14 cellular contexts compared by ENCODE assay signal in the genomic region with DNA sequence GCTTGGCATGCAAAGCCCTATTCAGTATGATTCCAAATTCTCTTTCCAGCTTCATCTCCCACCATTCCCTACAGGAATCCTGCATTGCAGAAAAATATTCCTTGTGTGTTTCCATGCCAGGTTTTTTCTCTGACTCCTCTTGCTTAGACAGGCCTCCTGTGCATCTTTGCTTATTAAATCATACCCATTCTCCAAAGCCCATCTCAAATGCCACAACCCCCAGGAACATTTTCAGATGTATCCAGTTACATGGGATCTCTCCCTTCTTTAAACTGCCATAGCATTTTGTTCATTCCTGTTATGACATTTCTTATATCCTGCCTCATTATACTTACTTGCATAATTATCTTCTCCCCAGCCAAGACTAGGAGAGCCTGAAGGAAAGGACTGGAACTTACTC.
DNase-seq lines count a peak whose midpoint lies in the region; ATAC-seq and TF ChIP-seq lines count a peak whose summit lies in the region.
"Had no signal": no experiment of that assay in that cellular context is flagged by ENCODE, and none has a peak within 500 bp of the region (broad histone marks: within the 10 kb centered on the region; RNA-seq: fewer than 3 reads in every experiment).

No MANE protein-coding gene starts in this region.

- H3K9me2 ChIP-seq in GM23338 (ENCODE audit: insufficient read depth): no peaks in the 10 kb centered on the region

- CTCF ChIA-PET in MCF 10A (lab: Yijun Ruan, JAX): no interaction called here

- TF ChIP-seq CTCF in MCF 10A (IDR thresholded peaks at IDR 0.05; ENCODE audit: unreplicated experiment) (no peak), breast epithelium (IDR thresholded peaks at IDR 0.05) (no peak), GM23338 (conservative IDR thresholded peaks at IDR 0.05; ENCODE audit: low read depth in 2 of 2) (no peak)

- POLR2A ChIA-PET in MCF 10A (lab: Yijun Ruan, JAX): interaction anchor here (1.0 kb wide), 1 partner anchor 10 kb away, joined by 3 read pairs; no protein-coding TSS in a partner anchor

- H3K36me3 Mint-ChIP-seq in MCF 10A (ENCODE audit: insufficient read depth, unreplicated experiment) (no peaks in the 10 kb centered on the region), GM23338 (ENCODE audit: low read depth) (no peaks in the 10 kb centered on the region)
- no peaks in the 10 kb centered on the region for H3K36me3 Mint-ChIP-seq in stimulated activated memory B cell treated with anti-CD40 and anti-IgM and Interleukin-4, amounts not matched to agents 10 μg/mL and 1 μg/mL and 100 μg/mL, for 72 hours
- H3K36me3 Mint-ChIP-seq: CD14-positive monocyte; CD8-positive, alpha-beta T cell had no signal

- no peak overlapping the region for H3K9ac ChIP-seq in SK-N-MC (ENCODE audit: insufficient read length)

- no peaks in the 10 kb centered on the region for H3K9me3 ChIP-seq in breast epithelium
- no peaks in the 10 kb centered on the region for H3K9me3 ChIP-seq in SK-N-MC (ENCODE audit: low read depth, low read length)

- H2AFZ ChIP-seq in GM23338: no peak overlapping the region

- BruUV-seq in MCF 10A (replicated peaks; lab: Mats Ljungman, UMichigan): no TSS peak

- no peaks in the 10 kb centered on the region for H3K27me3 ChIP-seq in breast epithelium
- H3K27me3 ChIP-seq in GM23338 (ENCODE audit: insufficient read depth): no peaks in the 10 kb centered on the region

- no peak overlapping the region for H3K27ac ChIP-seq in breast epithelium
- H3K27ac ChIP-seq in GM23338 (ENCODE audit: low read depth): no peak overlapping the region
- H3K27ac ChIP-seq in SK-N-MC: peak overlapping the region; percentile 55

- H3K9me3 Mint-ChIP-seq in MCF 10A (ENCODE audit: unreplicated experiment) (no peaks in the 10 kb centered on the region), GM23338 (no peaks in the 10 kb centered on the region)
- H3K9me3 Mint-ChIP-seq in stimulated activated memory B cell treated with anti-CD40 and anti-IgM and Interleukin-4, amounts not matched to agents 10 μg/mL and 1 μg/mL and 100 μg/mL, for 72 hours: no peaks in the 10 kb centered on the region
- H3K9me3 Mint-ChIP-seq: CD8-positive, alpha-beta T cell had no signal

- H4K20me1 ChIP-seq in GM23338 (replicated peaks; ENCODE audit: insufficient read depth): no peaks in the 10 kb centered on the region

- DNase-seq in MCF 10A (ENCODE audit: unreplicated experiment) (peak; percentile 49), breast epithelium (ENCODE audit: low spot score in 2 of 2) (no peak), GM23338 (ENCODE audit: low spot score) (no peak), SK-N-MC (ENCODE audit: low read depth, low spot score) (peak; percentile 28)
- DNase-seq: CD8-positive, alpha-beta T cell; COR-L47; DMS153; DMS79 treated with DMSO at 0.1 percent for 48 hours; GDM1; H7 had no signal

- H3K4me1 ChIP-seq in breast epithelium (no peaks in the 10 kb centered on the region), GM23338 (ENCODE audit: insufficient read depth) (no peaks in the 10 kb centered on the region)

- no peaks in the 10 kb centered on the region for H3F3A ChIP-seq in GM23338 (replicated peaks; ENCODE audit: low read depth)

- H3K4me3 ChIP-seq in breast epithelium (no peak overlapping the region), GM23338 (no peak overlapping the region), SK-N-MC (no peak overlapping the region)

- H3K27me3 Mint-ChIP-seq in MCF 10A (ENCODE audit: insufficient read depth, unreplicated experiment) (no peaks in the 10 kb centered on the region), GM23338 (ENCODE audit: insufficient read depth, low read depth, poor library complexity) (no peaks in the 10 kb centered on the region)
- no peaks in the 10 kb centered on the region for H3K27me3 Mint-ChIP-seq in stimulated activated memory B cell treated with anti-CD40 and anti-IgM and Interleukin-4, amounts not matched to agents 10 μg/mL and 1 μg/mL and 100 μg/mL, for 72 hours

- intact Hi-C loops in MCF 10A (cut with micrococcal nuclease): no loop called here
- intact Hi-C loops in breast epithelium (cut with DNase I; ENCODE audit: low total_unique reads): no loop called here

- no peak overlapping the region for H3K4me2 ChIP-seq in GM23338

- ATAC-seq in GM23338 (no peak), GM19324 (IDR thresholded peaks at IDR 0.05; ENCODE audit: low FRiP score, unreplicated experiment) (no peak), HG02852 (IDR thresholded peaks at IDR 0.05; ENCODE audit: unreplicated experiment) (no peak)
- no peak for ATAC-seq in stimulated activated memory B cell treated with anti-CD40 and anti-IgM and Interleukin-4, amounts not matched to agents 10 μg/mL and 1 μg/mL and 100 μg/mL, for 72 hours
- ATAC-seq: CD8-positive, alpha-beta T cell had no signal

- H3K4me1 Mint-ChIP-seq in MCF 10A (ENCODE audit: insufficient read depth, unreplicated experiment) (peaks cover 14% of the 10 kb centered on the region), GM23338 (peaks cover 6% of the 10 kb centered on the region; the same call in 2 of the 3 replicates)
- no peaks in the 10 kb centered on the region for H3K4me1 Mint-ChIP-seq in stimulated activated memory B cell treated with anti-CD40 and anti-IgM and Interleukin-4, amounts not matched to agents 10 μg/mL and 1 μg/mL and 100 μg/mL, for 72 hours

- H3K79me2 ChIP-seq in GM23338 (replicated peaks; ENCODE audit: insufficient read depth): no peaks in the 10 kb centered on the region

- TF ChIP-seq POLR2A in breast epithelium (IDR thresholded peaks at IDR 0.05): no peak

- H3K4me3 Mint-ChIP-seq in MCF 10A (ENCODE audit: unreplicated experiment): no peak overlapping the region
- H3K4me3 Mint-ChIP-seq in GM23338: no peak overlapping the region
- H3K4me3 Mint-ChIP-seq in stimulated activated memory B cell treated with anti-CD40 and anti-IgM and Interleukin-4, amounts not matched to agents 10 μg/mL and 1 μg/mL and 100 μg/mL, for 72 hours: no peak overlapping the region
- H3K4me3 Mint-ChIP-seq: CD14-positive monocyte; CD8-positive, alpha-beta T cell had no signal

- H3K36me3 ChIP-seq in breast epithelium (no peaks in the 10 kb centered on the region), GM23338 (ENCODE audit: insufficient read depth) (no peaks in the 10 kb centered on the region), SK-N-MC (ENCODE audit: insufficient read depth, low read length) (no peaks in the 10 kb centered on the region)

- no peak overlapping the region for H3K27ac Mint-ChIP-seq in MCF 10A (ENCODE audit: low read depth, unreplicated experiment)
- H3K27ac Mint-ChIP-seq in GM23338: peak overlapping the region; percentile 65; the same call in 1 of the 2 replicates
- H3K27ac Mint-ChIP-seq in stimulated activated memory B cell treated with anti-CD40 and anti-IgM and Interleukin-4, amounts not matched to agents 10 μg/mL and 1 μg/mL and 100 μg/mL, for 72 hours: no peak overlapping the region
- H3K27ac Mint-ChIP-seq: CD8-positive, alpha-beta T cell had no signal

TF ChIP-seq in GM23338, 12 proteins besides CTCF, POLR2A, EP300 and RAD21 (continues in another document):
- TF ChIP-seq ZNF331 (CRISPR knock-in tag; IDR thresholded peaks at IDR 0.05; ENCODE audit: low read depth): no peak
- no peak for TF ChIP-seq EZH2phosphoT487 (IDR thresholded peaks at IDR 0.05; ENCODE audit: unreplicated experiment)
- TF ChIP-seq JUNB (IDR thresholded peaks at IDR 0.05; ENCODE audit: unreplicated experiment): no peak
- TF ChIP-seq, protein P1, sequence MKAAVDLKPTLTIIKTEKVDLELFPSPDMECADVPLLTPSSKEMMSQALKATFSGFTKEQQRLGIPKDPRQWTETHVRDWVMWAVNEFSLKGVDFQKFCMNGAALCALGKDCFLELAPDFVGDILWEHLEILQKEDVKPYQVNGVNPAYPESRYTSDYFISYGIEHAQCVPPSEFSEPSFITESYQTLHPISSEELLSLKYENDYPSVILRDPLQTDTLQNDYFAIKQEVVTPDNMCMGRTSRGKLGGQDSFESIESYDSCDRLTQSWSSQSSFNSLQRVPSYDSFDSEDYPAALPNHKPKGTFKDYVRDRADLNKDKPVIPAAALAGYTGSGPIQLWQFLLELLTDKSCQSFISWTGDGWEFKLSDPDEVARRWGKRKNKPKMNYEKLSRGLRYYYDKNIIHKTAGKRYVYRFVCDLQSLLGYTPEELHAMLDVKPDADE (IDR thresholded peaks at IDR 0.05): no peak
- TF ChIP-seq EZH2 (IDR thresholded peaks at IDR 0.05; ENCODE audit: low read depth, unreplicated experiment): no peak

Comparison
In these comparisons a context has a peak if more than half of its experiments do, and no peak if none do; other contexts are left out.
1. DNase-seq: peak in MCF 10A (single experiment) and SK-N-MC (single experiment); none in breast epithelium (0 of 2) and GM23338 (single experiment).